ENCODE assay signal across 20 cellular contexts in genomic region chr20:61169870-61170269, GRCh38.
DNase-seq lines count a peak whose midpoint lies in the region; FAIRE-seq and TF ChIP-seq lines count a peak whose summit lies in the region.
"Had no signal": no experiment of that assay in that cellular context is flagged by ENCODE, and none has a peak within 500 bp of the region (broad histone marks: within the 10 kb centered on the region; RNA-seq: fewer than 3 reads in every experiment).

No MANE protein-coding gene starts in this region.

- no peaks in the 10 kb centered on the region; a peak in 1 of 4 replicates for H3K9me3 ChIP-seq in H1 (ENCODE audit: insufficient read depth in 2 of 2, low read depth in 1 of 2, low read length in 1 of 2)
- H3K9me3 ChIP-seq: BE2C, HAP-1 had no signal

- no peak overlapping the region for H2BK12ac ChIP-seq in H1 (ENCODE audit: low read depth, low read length)

- H3K56ac ChIP-seq in H1 (replicated peaks; ENCODE audit: insufficient read length, low read depth, low read length) = no peak overlapping the region

- no peak overlapping the region for H3K23ac ChIP-seq in H1 (ENCODE audit: insufficient read length)

- H3K27me3 ChIP-seq in H1 (replicated peaks in 1 of 4; ENCODE audit: control insufficient read depth in 3 of 4, extremely low read depth in 1 of 4, insufficient read depth in 3 of 4, low read length in 3 of 4) (peaks cover 0 to 25% (median 7%) of the 10 kb centered on the region in 4 experiments; a peak in 4 of 7 replicates), dorsolateral prefrontal cortex (peaks cover 0 to 57% (median 16%) of the 10 kb centered on the region in 45 donors), H7 (ENCODE audit: control insufficient read depth, insufficient read depth, low read length) (peaks cover 13% of the 10 kb centered on the region)
- H3K27me3 ChIP-seq: BE2C had no signal

- POLR2A ChIA-PET in H1 (lab: Charles Lee; ENCODE audit: partially characterized antibody) = interaction anchor here (1.0 kb wide), 2 partner anchors 10 to 23 kb away, joined by 3 to 4 read pairs; no protein-coding TSS in a partner anchor

- no peak for TF ChIP-seq EP300 in H1 (IDR thresholded peaks at IDR 0.05; ENCODE audit: borderline replicate concordance in 1 of 2, low read depth in 2 of 2, low read length in 2 of 2)

- H2BK20ac ChIP-seq in H1 (ENCODE audit: low read length) = no peak overlapping the region

- no peak overlapping the region for H2BK5ac ChIP-seq in H1 (ENCODE audit: low read depth, low read length)

- H3K36me3 ChIP-seq in H1 (ENCODE audit: control insufficient read depth in 2 of 4, insufficient read depth in 4 of 4, low read length in 3 of 4) (no peaks in the 10 kb centered on the region), H7 (replicated peaks; ENCODE audit: control insufficient read depth, insufficient read depth, low read length) (no peaks in the 10 kb centered on the region)
- H3K36me3 ChIP-seq: BE2C, HAP-1 had no signal

- FAIRE-seq in H1 (lab: Jason Lieb, UNC) = no peak
- FAIRE-seq: A204.1, D721Med, G401.6, GM12891 had no signal

- CTCF ChIA-PET in H1 (lab: Charles Lee; ENCODE audit: partially characterized antibody) = interaction anchor here (0.7 to 3.6 kb wide), 6 partner anchors 8 to 234 kb away, joined by 3 to 14 read pairs (median 4); no protein-coding TSS in a partner anchor

- peaks cover 0 to 3% of the 10 kb centered on the region in 2 experiments for H4K20me1 ChIP-seq in H1 (replicated peaks in 1 of 2; ENCODE audit: control insufficient read depth in 1 of 2, insufficient read depth in 2 of 2, low read length in 2 of 2)

- peaks cover 4 to 11% (median 9%) of the 10 kb centered on the region in 4 experiments for H3K4me1 ChIP-seq in H1 (replicated peaks in 1 of 4; ENCODE audit: control insufficient read depth in 3 of 4, insufficient read depth in 4 of 4, low read length in 3 of 4)
- H3K4me1 ChIP-seq: BE2C, HAP-1 had no signal

- peak overlapping the region; percentile 18 for H2BK120ac ChIP-seq in H1 (replicated peaks; ENCODE audit: low read depth, low read length)

- H3K79me2 ChIP-seq in H1 (ENCODE audit: control insufficient read depth in 1 of 2, insufficient read depth in 2 of 2, low read length in 2 of 2) = no peaks in the 10 kb centered on the region

- H2AFZ ChIP-seq in H1 (ENCODE audit: low read length) = no peak overlapping the region
- H2AFZ ChIP-seq: GM23338 had no signal

- no peak overlapping the region for H4K8ac ChIP-seq in H1 (ENCODE audit: extremely low read depth, insufficient read depth, low read length)

- TF ChIP-seq RAD21 in H1 (IDR thresholded peaks at IDR 0.05 in 1 of 2, conservative IDR thresholded peaks at IDR 0.05 in 1 of 2; ENCODE audit: low read depth in 2 of 2, low read length in 2 of 2) = no peak

- no peak for TF ChIP-seq POLR2A in H1 (IDR thresholded peaks at IDR 0.05; ENCODE audit: control extremely low read depth in 1 of 2, low read depth in 2 of 2, low read length in 2 of 2)

- H2BK15ac ChIP-seq in H1 (ENCODE audit: low read length) = no peak overlapping the region

- no peak overlapping the region for H3K27ac ChIP-seq in H1 (ENCODE audit: low read depth, low read length)
- no peak overlapping the region for H3K27ac ChIP-seq in dorsolateral prefrontal cortex
- H3K27ac ChIP-seq: C4-2B, HL-60 had no signal

- WGBS in H1 (ENCODE audit: extremely low coverage in 1 of 2, insufficient coverage in 1 of 2, insufficient read length in 1 of 2, insufficient replicate concordance in 2 of 2, low coverage in 1 of 2, low lambda C conversion rate in 2 of 2, missing lambda C conversion rate in 1 of 2), 2 experiments = 82% methylated on average over 8 of the region's 8 CpGs; no CpG with 5 or more reads in 1 of the 2 experiments

- no peak overlapping the region for H2AK5ac ChIP-seq in H1 (ENCODE audit: low read depth, low read length)

- H3K18ac ChIP-seq in H1 (ENCODE audit: extremely low read depth, low read length) = no peak overlapping the region

- no peak overlapping the region for H3K9ac ChIP-seq in H1 (replicated peaks in 1 of 4; ENCODE audit: extremely low read depth in 1 of 4, low read depth in 3 of 4, low read length in 3 of 4)

- DNase-seq in M059J (ENCODE audit: low read depth) (peak; percentile 61), H1 (ENCODE audit: low read depth in 1 of 2, low spot score in 2 of 2) (no peak), left kidney (ENCODE audit: low read depth, low spot score) (peak; percentile 93), NCI-H526 treated with DMSO at 0.1 percent for 48 hours (lab: John Stamatoyannopoulos, UW) (no peak), dorsolateral prefrontal cortex (no peak), H7 (no peak), globus pallidus (ENCODE audit: low spot score) (no peak)
- DNase-seq: BE2C; CD4-positive, alpha-beta memory T cell; DMS153; DMS79 treated with DMSO at 0.1 percent for 48 hours; EL had no signal

- H4K5ac ChIP-seq in H1 (ENCODE audit: insufficient read length, low read depth, low read length) = no peak overlapping the region

- H3K23me2 ChIP-seq in H1 (ENCODE audit: low read depth, low read length) = peaks cover 8% of the 10 kb centered on the region

- H3K14ac ChIP-seq in H1 (ENCODE audit: insufficient read length) = no peak overlapping the region

- H3K4me3 ChIP-seq in H1 (ENCODE audit: extremely low read depth in 1 of 4, insufficient read depth in 2 of 4, low read depth in 3 of 4, low read length in 4 of 4) (no peak overlapping the region), dorsolateral prefrontal cortex (no peak overlapping the region), H7 (ENCODE audit: insufficient read depth, low read depth, low read length) (no peak overlapping the region)
- H3K4me3 ChIP-seq: GM23338, HAP-1 had no signal

- H3K79me1 ChIP-seq in H1 (ENCODE audit: low read depth, low read length) = no peaks in the 10 kb centered on the region

- no peak overlapping the region for H4K91ac ChIP-seq in H1 (replicated peaks; ENCODE audit: insufficient read length, low read length)

- no peak overlapping the region for H3K4me2 ChIP-seq in H1 (ENCODE audit: insufficient read depth in 1 of 2, low read depth in 2 of 2, low read length in 2 of 2)
- H3K4me2 ChIP-seq: GM23338 had no signal

- intact Hi-C loops in dorsolateral prefrontal cortex (cut with DNase I) = no loop called here

- H3K4ac ChIP-seq in H1 (replicated peaks; ENCODE audit: insufficient read length, low read depth, low read length) = no peak overlapping the region

- TF ChIP-seq CTCF in H1 (IDR thresholded peaks at IDR 0.05; ENCODE audit: control extremely low read depth in 1 of 3, insufficient read depth in 1 of 3, low read depth in 1 of 3, low read length in 3 of 3) (no peak), dorsolateral prefrontal cortex (IDR thresholded peaks at IDR 0.05 in 54 of 56, conservative IDR thresholded peaks at IDR 0.05 in 2 of 56; ENCODE audit: low read depth in 1 of 56, partially characterized antibody in 56 of 56) (no peak)

TF ChIP-seq in H1, 55 proteins besides CTCF, POLR2A, EP300 and RAD21:
- TF ChIP-seq BCL11A (IDR thresholded peaks at IDR 0.05; ENCODE audit: low read depth in 2 of 2, low read length in 2 of 2) = no peak
- no peak for TF ChIP-seq TBP (IDR thresholded peaks at IDR 0.05; ENCODE audit: low read depth, low read length)
- TF ChIP-seq TAF1 (IDR thresholded peaks at IDR 0.05; ENCODE audit: low read depth, low read length) = no peak
- no peak for TF ChIP-seq EGR1 (IDR thresholded peaks at IDR 0.05; ENCODE audit: borderline replicate concordance, low read depth, low read length)
- TF ChIP-seq ATF2 (IDR thresholded peaks at IDR 0.05; ENCODE audit: low read length) = no peak
- TF ChIP-seq E2F6 (IDR thresholded peaks at IDR 0.05) = no peak
- no peak for TF ChIP-seq SP1 (IDR thresholded peaks at IDR 0.05; ENCODE audit: low read depth, low read length)
- TF ChIP-seq CREB1 (IDR thresholded peaks at IDR 0.05) = no peak

Comparison
In these comparisons a context has a peak if more than half of its experiments do, and no peak if none do; other contexts are left out.
1. DNase-seq: peak in M059J (single experiment) and left kidney (single experiment); none in H1 (0 of 2), NCI-H526 treated with DMSO at 0.1 percent for 48 hours (single experiment), dorsolateral prefrontal cortex (0 of 10), H7 (single experiment) and globus pallidus (single experiment).